10 cellular contexts compared by ENCODE assay signal in genomic region chr18:9106094-9106493, GRCh38. TPM values are rescaled to one million over a fixed set of nuclear protein-coding genes. Genes with fewer than 3 reads are reported as not detected.
DNase-seq lines count a peak whose midpoint lies in the region; ATAC-seq and TF ChIP-seq lines count a peak whose summit lies in the region.
"Had no signal": no experiment of that assay in that cellular context is flagged by ENCODE, and none has a peak within 500 bp of the region (broad histone marks: within the 10 kb centered on the region; RNA-seq: fewer than 3 reads in every experiment).

No MANE protein-coding gene starts in this region.

- peaks cover 50% of the 10 kb centered on the region for H3K4me1 Mint-ChIP-seq in Calu3 (ENCODE audit: low read depth, unreplicated experiment)
- peaks cover 66 to 84% of the 10 kb centered on the region in 2 donors for H3K4me1 Mint-ChIP-seq in effector memory CD8-positive, alpha-beta T cell (ENCODE audit: low read depth in 2 of 2)
- H3K4me1 Mint-ChIP-seq in neural crest cell: peaks cover 75% of the 10 kb centered on the region

- H3K4me3 ChIP-seq in OCI-LY3 (ENCODE audit: low read length): peak overlapping the region; percentile 88

- H3K27me3 Mint-ChIP-seq in Calu3 (ENCODE audit: unreplicated experiment) (no peaks in the 10 kb centered on the region), neural crest cell (ENCODE audit: low read depth) (no peaks in the 10 kb centered on the region)
- H3K27me3 Mint-ChIP-seq in effector memory CD8-positive, alpha-beta T cell: no peaks in the 10 kb centered on the region

- H3K27me3 ChIP-seq in OCI-LY3 (ENCODE audit: low read depth, low read length): no peaks in the 10 kb centered on the region

- TF ChIP-seq CTCF in Calu3 (IDR thresholded peaks at IDR 0.05; ENCODE audit: unreplicated experiment) (no peak), OCI-LY3 (IDR thresholded peaks at IDR 0.05; ENCODE audit: low read depth, low read length) (no peak), neural crest cell (conservative IDR thresholded peaks at IDR 0.05) (no peak)

- peaks cover 97% of the 10 kb centered on the region for H3K79me2 ChIP-seq in OCI-LY3 (ENCODE audit: low read length)

- H3K27ac Mint-ChIP-seq in Calu3 (ENCODE audit: unreplicated experiment) (peak overlapping the region; percentile 78), neural crest cell (ENCODE audit: unreplicated experiment) (no peak overlapping the region)
- peak overlapping the region; percentile 97 to 98 for H3K27ac Mint-ChIP-seq in effector memory CD8-positive, alpha-beta T cell

- CTCF ChIA-PET in Calu3 (lab: Charles Lee): interaction anchor here (1.4 kb wide), 1 partner anchor 11 kb away, joined by 4 read pairs; no protein-coding TSS in a partner anchor

- no peak for DNase-seq in Calu3
- no peak for DNase-seq in effector memory CD8-positive, alpha-beta T cell
- DNase-seq in neural crest cell (ENCODE audit: low read depth, low spot score): no peak
- no peak for DNase-seq in NCI-H1105 (lab: John Stamatoyannopoulos, UW)
- no peak for DNase-seq in NCI-H2107 treated with DMSO at 0.1 percent for 48 hours (lab: John Stamatoyannopoulos, UW; ENCODE audit: unreplicated experiment)
- DNase-seq: islet precursor cell, SHP77 treated with DMSO at 0.1 percent for 48 hours had no signal

- no peak overlapping the region for H2AFZ ChIP-seq in OCI-LY3 (ENCODE audit: low read depth, low read length)

- peaks cover 46% of the 10 kb centered on the region for H3K36me3 Mint-ChIP-seq in Calu3 (ENCODE audit: insufficient read depth, unreplicated experiment)
- H3K36me3 Mint-ChIP-seq in effector memory CD8-positive, alpha-beta T cell (ENCODE audit: insufficient read depth): peaks cover 10% of the 10 kb centered on the region
- peaks cover 3% of the 10 kb centered on the region for H3K36me3 Mint-ChIP-seq in neural crest cell (ENCODE audit: low read depth)

- peak overlapping the region; percentile 98 for H3K27ac ChIP-seq in OCI-LY3 (ENCODE audit: low read length)

- H4K20me1 ChIP-seq in OCI-LY3 (ENCODE audit: insufficient read depth, low read length): peaks cover 62% of the 10 kb centered on the region

- H3K9me3 Mint-ChIP-seq in Calu3 (ENCODE audit: low read depth, unreplicated experiment) (no peaks in the 10 kb centered on the region), neural crest cell (no peaks in the 10 kb centered on the region)
- H3K9me3 Mint-ChIP-seq in effector memory CD8-positive, alpha-beta T cell: no peaks in the 10 kb centered on the region

- no TSS peak for BruUV-seq in Calu3 (replicated peaks; lab: Mats Ljungman, UMichigan)

- peaks cover 75% of the 10 kb centered on the region for H3K36me3 ChIP-seq in OCI-LY3 (replicated peaks; ENCODE audit: low read depth, low read length)

- H3K9ac ChIP-seq in OCI-LY3 (ENCODE audit: low read length): peak overlapping the region; percentile 96

- no peak for ATAC-seq in effector memory CD8-positive, alpha-beta T cell (replicated peaks)
- ATAC-seq in GM18519 (IDR thresholded peaks at IDR 0.05; ENCODE audit: low FRiP score, unreplicated experiment): no peak
- no peak for ATAC-seq in HG03442 (IDR thresholded peaks at IDR 0.05; ENCODE audit: unreplicated experiment)

- H3K9me3 ChIP-seq in OCI-LY3 (ENCODE audit: insufficient read depth, low read length): no peaks in the 10 kb centered on the region

- intact Hi-C loops in Calu3 (cut with micrococcal nuclease; ENCODE audit: unreplicated experiment): no loop called here

- H3K4me1 ChIP-seq in OCI-LY3 (ENCODE audit: low read length): peaks cover 48% of the 10 kb centered on the region

- peak overlapping the region; percentile 85 for H3K4me2 ChIP-seq in OCI-LY3 (ENCODE audit: low read length)

- H3K4me3 Mint-ChIP-seq in Calu3 (ENCODE audit: low read depth, unreplicated experiment) (peak overlapping the region; percentile 79), neural crest cell (peak overlapping the region; percentile 96)
- peak overlapping the region; percentile 95 to 96 for H3K4me3 Mint-ChIP-seq in effector memory CD8-positive, alpha-beta T cell

RNA-seq across cellular contexts. Expression of gene NDUFV2, which starts 3.6 kb away (rescaled TPM):
- 199 TPM in 2 replicates for total RNA-seq in Calu3 (2022)
- total RNA-seq in neural crest cell: 143 and 144 TPM in 2 replicates

RNA-seq across cellular contexts. Expression of gene ANKRD12, which starts 30.5 kb away (rescaled TPM):
- total RNA-seq in Calu3 (2022) (36.3 and 40.7 TPM in 2 replicates), neural crest cell (30.2 and 30.9 TPM in 2 replicates)
